Comparison of ENCODE assay signal across 1 cellular context in the genomic region with DNA sequence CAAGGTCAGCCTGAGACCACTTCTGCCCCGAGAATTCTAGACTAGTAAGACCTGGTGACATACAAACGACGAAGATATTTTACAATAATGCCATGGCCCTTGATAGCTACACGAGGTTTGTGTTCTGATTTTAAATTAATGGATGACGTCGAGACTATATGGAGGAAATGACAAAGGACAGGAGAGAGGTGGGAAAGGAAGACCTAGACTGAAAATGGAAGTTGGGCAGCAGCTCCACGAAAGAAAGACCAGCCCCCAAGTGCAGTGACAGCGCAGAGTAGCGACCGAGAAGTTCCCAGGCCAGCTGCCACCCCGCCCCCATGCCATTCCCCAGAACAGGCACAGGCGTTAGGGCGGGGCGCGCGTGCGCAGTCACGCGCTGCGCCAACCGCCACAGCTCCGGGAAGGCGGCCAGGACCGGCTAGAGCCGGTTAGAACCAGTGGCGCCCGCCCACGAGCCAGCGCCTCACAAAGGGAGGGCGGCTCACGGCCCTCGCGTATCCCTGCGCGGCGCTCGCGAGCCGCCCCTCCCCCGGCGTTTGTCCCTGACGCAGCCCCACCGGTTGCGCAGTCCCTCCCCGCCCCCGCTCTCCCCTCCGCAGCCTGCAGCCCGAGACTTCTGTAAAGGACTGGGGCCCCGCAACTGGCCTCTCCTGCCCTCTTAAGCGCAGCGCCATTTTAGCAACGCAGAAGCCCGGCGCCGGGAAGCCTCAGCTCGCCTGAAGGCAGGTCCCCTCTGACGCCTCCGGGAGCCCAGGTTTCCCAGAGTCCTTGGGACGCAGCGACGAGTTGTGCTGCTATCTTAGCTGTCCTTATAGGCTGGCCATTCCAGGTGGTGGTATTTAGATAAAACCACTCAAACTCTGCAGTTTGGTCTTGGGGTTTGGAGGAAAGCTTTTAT.
TF ChIP-seq lines count a peak whose summit lies in the region.

No MANE protein-coding gene starts in this region.

TF ChIP-seq in K562, 482 proteins besides CTCF, POLR2A, EP300 and RAD21 (continued from another document and continues in another):
- TF ChIP-seq, protein P1, sequence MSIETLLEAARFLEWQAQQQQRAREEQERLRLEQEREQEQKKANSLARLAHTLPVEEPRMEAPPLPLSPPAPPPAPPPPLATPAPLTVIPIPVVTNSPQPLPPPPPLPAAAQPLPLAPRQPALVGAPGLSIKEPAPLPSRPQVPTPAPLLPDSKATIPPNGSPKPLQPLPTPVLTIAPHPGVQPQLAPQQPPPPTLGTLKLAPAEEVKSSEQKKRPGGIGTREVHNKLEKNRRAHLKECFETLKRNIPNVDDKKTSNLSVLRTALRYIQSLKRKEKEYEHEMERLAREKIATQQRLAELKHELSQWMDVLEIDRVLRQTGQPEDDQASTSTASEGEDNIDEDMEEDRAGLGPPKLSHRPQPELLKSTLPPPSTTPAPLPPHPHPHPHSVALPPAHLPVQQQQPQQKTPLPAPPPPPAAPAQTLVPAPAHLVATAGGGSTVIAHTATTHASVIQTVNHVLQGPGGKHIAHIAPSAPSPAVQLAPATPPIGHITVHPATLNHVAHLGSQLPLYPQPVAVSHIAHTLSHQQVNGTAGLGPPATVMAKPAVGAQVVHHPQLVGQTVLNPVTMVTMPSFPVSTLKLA (conservative IDR thresholded peaks at IDR 0.05) = peak; percentile 84 to 91
- peak; percentile 96 for TF ChIP-seq KAT2B (IDR thresholded peaks at IDR 0.05; ENCODE audit: low read depth, low read length)
- TF ChIP-seq, protein P2, sequence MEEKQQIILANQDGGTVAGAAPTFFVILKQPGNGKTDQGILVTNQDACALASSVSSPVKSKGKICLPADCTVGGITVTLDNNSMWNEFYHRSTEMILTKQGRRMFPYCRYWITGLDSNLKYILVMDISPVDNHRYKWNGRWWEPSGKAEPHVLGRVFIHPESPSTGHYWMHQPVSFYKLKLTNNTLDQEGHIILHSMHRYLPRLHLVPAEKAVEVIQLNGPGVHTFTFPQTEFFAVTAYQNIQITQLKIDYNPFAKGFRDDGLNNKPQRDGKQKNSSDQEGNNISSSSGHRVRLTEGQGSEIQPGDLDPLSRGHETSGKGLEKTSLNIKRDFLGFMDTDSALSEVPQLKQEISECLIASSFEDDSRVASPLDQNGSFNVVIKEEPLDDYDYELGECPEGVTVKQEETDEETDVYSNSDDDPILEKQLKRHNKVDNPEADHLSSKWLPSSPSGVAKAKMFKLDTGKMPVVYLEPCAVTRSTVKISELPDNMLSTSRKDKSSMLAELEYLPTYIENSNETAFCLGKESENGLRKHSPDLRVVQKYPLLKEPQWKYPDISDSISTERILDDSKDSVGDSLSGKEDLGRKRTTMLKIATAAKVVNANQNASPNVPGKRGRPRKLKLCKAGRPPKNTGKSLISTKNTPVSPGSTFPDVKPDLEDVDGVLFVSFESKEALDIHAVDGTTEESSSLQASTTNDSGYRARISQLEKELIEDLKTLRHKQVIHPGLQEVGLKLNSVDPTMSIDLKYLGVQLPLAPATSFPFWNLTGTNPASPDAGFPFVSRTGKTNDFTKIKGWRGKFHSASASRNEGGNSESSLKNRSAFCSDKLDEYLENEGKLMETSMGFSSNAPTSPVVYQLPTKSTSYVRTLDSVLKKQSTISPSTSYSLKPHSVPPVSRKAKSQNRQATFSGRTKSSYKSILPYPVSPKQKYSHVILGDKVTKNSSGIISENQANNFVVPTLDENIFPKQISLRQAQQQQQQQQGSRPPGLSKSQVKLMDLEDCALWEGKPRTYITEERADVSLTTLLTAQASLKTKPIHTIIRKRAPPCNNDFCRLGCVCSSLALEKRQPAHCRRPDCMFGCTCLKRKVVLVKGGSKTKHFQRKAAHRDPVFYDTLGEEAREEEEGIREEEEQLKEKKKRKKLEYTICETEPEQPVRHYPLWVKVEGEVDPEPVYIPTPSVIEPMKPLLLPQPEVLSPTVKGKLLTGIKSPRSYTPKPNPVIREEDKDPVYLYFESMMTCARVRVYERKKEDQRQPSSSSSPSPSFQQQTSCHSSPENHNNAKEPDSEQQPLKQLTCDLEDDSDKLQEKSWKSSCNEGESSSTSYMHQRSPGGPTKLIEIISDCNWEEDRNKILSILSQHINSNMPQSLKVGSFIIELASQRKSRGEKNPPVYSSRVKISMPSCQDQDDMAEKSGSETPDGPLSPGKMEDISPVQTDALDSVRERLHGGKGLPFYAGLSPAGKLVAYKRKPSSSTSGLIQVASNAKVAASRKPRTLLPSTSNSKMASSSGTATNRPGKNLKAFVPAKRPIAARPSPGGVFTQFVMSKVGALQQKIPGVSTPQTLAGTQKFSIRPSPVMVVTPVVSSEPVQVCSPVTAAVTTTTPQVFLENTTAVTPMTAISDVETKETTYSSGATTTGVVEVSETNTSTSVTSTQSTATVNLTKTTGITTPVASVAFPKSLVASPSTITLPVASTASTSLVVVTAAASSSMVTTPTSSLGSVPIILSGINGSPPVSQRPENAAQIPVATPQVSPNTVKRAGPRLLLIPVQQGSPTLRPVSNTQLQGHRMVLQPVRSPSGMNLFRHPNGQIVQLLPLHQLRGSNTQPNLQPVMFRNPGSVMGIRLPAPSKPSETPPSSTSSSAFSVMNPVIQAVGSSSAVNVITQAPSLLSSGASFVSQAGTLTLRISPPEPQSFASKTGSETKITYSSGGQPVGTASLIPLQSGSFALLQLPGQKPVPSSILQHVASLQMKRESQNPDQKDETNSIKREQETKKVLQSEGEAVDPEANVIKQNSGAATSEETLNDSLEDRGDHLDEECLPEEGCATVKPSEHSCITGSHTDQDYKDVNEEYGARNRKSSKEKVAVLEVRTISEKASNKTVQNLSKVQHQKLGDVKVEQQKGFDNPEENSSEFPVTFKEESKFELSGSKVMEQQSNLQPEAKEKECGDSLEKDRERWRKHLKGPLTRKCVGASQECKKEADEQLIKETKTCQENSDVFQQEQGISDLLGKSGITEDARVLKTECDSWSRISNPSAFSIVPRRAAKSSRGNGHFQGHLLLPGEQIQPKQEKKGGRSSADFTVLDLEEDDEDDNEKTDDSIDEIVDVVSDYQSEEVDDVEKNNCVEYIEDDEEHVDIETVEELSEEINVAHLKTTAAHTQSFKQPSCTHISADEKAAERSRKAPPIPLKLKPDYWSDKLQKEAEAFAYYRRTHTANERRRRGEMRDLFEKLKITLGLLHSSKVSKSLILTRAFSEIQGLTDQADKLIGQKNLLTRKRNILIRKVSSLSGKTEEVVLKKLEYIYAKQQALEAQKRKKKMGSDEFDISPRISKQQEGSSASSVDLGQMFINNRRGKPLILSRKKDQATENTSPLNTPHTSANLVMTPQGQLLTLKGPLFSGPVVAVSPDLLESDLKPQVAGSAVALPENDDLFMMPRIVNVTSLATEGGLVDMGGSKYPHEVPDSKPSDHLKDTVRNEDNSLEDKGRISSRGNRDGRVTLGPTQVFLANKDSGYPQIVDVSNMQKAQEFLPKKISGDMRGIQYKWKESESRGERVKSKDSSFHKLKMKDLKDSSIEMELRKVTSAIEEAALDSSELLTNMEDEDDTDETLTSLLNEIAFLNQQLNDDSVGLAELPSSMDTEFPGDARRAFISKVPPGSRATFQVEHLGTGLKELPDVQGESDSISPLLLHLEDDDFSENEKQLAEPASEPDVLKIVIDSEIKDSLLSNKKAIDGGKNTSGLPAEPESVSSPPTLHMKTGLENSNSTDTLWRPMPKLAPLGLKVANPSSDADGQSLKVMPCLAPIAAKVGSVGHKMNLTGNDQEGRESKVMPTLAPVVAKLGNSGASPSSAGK (IDR thresholded peaks at IDR 0.05) = no peak
- TF ChIP-seq BCOR (IDR thresholded peaks at IDR 0.05) = peak; percentile 98
- no peak for TF ChIP-seq PHF21A (IDR thresholded peaks at IDR 0.05; ENCODE audit: borderline replicate concordance, low read depth)
- TF ChIP-seq SMARCB1 (IDR thresholded peaks at IDR 0.05; ENCODE audit: insufficient read length, low read depth) = no peak
- TF ChIP-seq HMG20B (CRISPR knock-in tag; IDR thresholded peaks at IDR 0.05) = no peak
- TF ChIP-seq, protein P3, sequence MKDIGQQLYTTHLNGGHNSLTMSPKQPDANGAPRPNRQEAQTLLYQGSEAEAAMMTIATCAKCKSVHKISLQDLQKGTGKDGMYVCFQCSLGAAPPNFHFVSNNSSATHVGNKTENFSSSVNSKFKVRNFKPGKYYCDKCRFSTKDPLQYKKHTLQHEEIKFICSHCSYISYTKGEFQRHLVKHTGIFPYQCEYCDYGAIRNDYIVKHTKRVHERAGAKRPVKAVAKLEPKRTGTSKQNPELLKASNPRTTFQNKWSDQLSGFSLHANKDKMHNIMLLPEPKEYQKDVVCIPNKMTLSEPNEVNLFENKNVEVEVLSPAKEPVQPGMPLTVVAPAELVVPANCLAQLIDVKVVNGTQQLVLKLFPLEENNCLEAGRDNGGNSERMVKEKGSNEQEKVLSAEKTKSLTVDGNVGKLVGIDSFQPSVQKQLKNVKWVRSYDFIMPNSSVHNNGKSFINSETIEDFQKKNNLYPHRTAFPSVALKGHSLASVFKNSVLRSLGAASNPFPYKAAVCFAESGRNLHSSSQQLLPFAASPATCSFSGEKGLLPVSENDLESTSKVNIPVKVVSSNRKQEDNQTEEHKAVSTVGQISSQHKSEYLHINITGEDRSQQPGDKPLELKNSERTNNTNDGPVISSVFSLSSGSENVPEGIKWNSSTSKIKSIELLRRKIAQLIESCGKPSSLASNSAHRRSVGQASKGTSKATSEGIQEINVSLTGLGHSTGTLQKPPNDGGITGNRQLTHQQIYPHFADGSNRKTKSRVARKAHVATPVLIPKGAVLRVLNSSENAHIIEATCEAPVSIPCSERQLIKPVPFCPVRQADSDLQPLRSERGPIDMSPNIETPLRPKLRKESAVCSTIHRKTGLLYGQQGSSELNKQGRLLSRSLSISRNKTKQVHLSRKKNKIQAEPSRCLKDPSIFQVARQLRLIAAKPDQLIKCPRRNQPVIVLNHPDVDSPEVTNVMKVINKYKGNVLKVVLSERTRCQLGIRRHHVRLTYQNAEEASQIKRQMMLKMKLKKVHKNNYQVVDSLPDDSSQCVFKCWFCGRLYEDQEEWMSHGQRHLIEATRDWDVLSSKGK (CRISPR knock-in tag; IDR thresholded peaks at IDR 0.05) = no peak
- TF ChIP-seq KHSRP (IDR thresholded peaks at IDR 0.05) = no peak
- TF ChIP-seq, protein P4, sequence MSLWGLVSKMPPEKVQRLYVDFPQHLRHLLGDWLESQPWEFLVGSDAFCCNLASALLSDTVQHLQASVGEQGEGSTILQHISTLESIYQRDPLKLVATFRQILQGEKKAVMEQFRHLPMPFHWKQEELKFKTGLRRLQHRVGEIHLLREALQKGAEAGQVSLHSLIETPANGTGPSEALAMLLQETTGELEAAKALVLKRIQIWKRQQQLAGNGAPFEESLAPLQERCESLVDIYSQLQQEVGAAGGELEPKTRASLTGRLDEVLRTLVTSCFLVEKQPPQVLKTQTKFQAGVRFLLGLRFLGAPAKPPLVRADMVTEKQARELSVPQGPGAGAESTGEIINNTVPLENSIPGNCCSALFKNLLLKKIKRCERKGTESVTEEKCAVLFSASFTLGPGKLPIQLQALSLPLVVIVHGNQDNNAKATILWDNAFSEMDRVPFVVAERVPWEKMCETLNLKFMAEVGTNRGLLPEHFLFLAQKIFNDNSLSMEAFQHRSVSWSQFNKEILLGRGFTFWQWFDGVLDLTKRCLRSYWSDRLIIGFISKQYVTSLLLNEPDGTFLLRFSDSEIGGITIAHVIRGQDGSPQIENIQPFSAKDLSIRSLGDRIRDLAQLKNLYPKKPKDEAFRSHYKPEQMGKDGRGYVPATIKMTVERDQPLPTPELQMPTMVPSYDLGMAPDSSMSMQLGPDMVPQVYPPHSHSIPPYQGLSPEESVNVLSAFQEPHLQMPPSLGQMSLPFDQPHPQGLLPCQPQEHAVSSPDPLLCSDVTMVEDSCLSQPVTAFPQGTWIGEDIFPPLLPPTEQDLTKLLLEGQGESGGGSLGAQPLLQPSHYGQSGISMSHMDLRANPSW (CRISPR knock-in tag; IDR thresholded peaks at IDR 0.05) = peak; percentile 56; the same call in 1 of the 2 replicates
- TF ChIP-seq, protein P5, sequence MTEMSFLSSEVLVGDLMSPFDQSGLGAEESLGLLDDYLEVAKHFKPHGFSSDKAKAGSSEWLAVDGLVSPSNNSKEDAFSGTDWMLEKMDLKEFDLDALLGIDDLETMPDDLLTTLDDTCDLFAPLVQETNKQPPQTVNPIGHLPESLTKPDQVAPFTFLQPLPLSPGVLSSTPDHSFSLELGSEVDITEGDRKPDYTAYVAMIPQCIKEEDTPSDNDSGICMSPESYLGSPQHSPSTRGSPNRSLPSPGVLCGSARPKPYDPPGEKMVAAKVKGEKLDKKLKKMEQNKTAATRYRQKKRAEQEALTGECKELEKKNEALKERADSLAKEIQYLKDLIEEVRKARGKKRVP (CRISPR knock-in tag; IDR thresholded peaks at IDR 0.05) = no peak
- TF ChIP-seq ZSCAN32 (CRISPR knock-in tag; IDR thresholded peaks at IDR 0.05) = no peak
- no peak for TF ChIP-seq ZNF699 (CRISPR knock-in tag; IDR thresholded peaks at IDR 0.05; ENCODE audit: insufficient replicate concordance)
- peak; percentile 50; the same call in 1 of the 2 replicates for TF ChIP-seq PHF8 (IDR thresholded peaks at IDR 0.05; ENCODE audit: borderline replicate concordance, low read length)
- no peak for TF ChIP-seq RBM15 (IDR thresholded peaks at IDR 0.05; ENCODE audit: insufficient read depth, low read length)
- TF ChIP-seq ARNT (IDR thresholded peaks at IDR 0.05) = peak in 1 of 2 experiments; percentile 13; a peak in 1 of 4 replicates
- TF ChIP-seq, protein P6, sequence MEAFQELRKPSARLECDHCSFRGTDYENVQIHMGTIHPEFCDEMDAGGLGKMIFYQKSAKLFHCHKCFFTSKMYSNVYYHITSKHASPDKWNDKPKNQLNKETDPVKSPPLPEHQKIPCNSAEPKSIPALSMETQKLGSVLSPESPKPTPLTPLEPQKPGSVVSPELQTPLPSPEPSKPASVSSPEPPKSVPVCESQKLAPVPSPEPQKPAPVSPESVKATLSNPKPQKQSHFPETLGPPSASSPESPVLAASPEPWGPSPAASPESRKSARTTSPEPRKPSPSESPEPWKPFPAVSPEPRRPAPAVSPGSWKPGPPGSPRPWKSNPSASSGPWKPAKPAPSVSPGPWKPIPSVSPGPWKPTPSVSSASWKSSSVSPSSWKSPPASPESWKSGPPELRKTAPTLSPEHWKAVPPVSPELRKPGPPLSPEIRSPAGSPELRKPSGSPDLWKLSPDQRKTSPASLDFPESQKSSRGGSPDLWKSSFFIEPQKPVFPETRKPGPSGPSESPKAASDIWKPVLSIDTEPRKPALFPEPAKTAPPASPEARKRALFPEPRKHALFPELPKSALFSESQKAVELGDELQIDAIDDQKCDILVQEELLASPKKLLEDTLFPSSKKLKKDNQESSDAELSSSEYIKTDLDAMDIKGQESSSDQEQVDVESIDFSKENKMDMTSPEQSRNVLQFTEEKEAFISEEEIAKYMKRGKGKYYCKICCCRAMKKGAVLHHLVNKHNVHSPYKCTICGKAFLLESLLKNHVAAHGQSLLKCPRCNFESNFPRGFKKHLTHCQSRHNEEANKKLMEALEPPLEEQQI (IDR thresholded peaks at IDR 0.05) = no peak
- TF ChIP-seq MTA3 (IDR thresholded peaks at IDR 0.05; ENCODE audit: borderline replicate concordance) = peak; percentile 96; the same call in 1 of the 2 replicates
- TF ChIP-seq SMARCA4 (IDR thresholded peaks at IDR 0.05) = peak; percentile 58; the same call in 1 of the 2 replicates
- no peak for TF ChIP-seq TEAD2 (tag; IDR thresholded peaks at IDR 0.05)
- TF ChIP-seq NUFIP1 (IDR thresholded peaks at IDR 0.05; ENCODE audit: partially characterized antibody) = no peak
- no peak for TF ChIP-seq ZBTB17 (CRISPR knock-in tag; IDR thresholded peaks at IDR 0.05)
- TF ChIP-seq SIX5 (IDR thresholded peaks at IDR 0.05; ENCODE audit: borderline replicate concordance in 1 of 2, insufficient read depth in 1 of 2, low read depth in 1 of 2, low read length in 2 of 2) = no peak
- no peak for TF ChIP-seq XRCC4 (IDR thresholded peaks at IDR 0.05; ENCODE audit: extremely low read depth, insufficient read depth, insufficient read length)
- TF ChIP-seq ELF2 (CRISPR knock-in tag; IDR thresholded peaks at IDR 0.05) = peak; percentile 75; the same call in 1 of the 2 replicates
- TF ChIP-seq ZNF644 (tag; IDR thresholded peaks at IDR 0.05; ENCODE audit: low read depth) = peak; percentile 48; the same call in 1 of the 2 replicates
